In the genomic region with DNA sequence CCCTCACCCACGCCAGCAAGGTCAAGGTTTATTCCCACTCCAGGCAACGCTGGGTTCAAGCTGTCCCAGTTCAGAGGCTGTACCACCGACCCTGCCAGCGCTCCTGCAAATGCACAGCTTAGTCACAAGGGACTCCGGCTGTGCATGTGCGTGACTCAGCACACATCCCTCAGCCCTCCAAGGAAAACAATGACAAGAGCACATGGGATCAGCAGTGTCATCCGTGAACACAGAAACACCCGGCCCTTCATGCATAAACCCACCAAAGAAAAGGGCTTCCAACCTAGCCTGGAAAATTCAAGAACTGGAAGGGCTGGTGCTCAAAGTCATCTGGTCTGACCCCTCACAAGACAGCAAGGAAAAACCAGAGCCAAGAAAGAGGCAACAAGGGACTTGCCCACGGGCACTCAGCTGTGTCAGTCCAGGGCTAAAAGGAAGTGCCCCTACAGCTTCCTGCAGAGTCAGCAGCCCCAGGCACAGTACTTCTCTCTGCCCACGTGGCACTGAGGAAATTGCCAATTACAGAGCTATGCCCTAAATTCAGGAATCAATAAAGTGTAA, we compare ENCODE assay signal across 9 cellular contexts.
DNase-seq lines count a peak whose midpoint lies in the region; ATAC-seq lines count a peak whose summit lies in the region.
"Had no signal": no experiment of that assay in that cellular context is flagged by ENCODE, and none has a peak within 500 bp of the region (broad histone marks: within the 10 kb centered on the region; RNA-seq: fewer than 3 reads in every experiment).

No MANE protein-coding gene starts in this region.

- DNase-seq in ELR (ENCODE audit: low read depth) (peak; percentile 95), NCI-H748 (lab: John Stamatoyannopoulos, UW; ENCODE audit: unreplicated experiment) (peak; percentile 55), fibroblast of gingiva (ENCODE audit: low read depth) (peak; percentile 79), pons (ENCODE audit: low spot score) (peak; percentile 55), ureter (ENCODE audit: low spot score) (no peak), UCSD-AML1 (lab: John Stamatoyannopoulos, UW; ENCODE audit: unreplicated experiment) (no peak), NCI-H774 (lab: John Stamatoyannopoulos, UW) (no peak)
- DNase-seq: stimulated activated naive B cell treated with anti-CD40 and anti-IgM and Interleukin-4, amounts not matched to agents 10 μg/mL and 1 μg/mL and 100 μg/mL, for 72 hours had no signal

- no peak for ATAC-seq in HG02798 (IDR thresholded peaks at IDR 0.05; ENCODE audit: poor library complexity, unreplicated experiment)

Comparison
In these comparisons a context has a peak if more than half of its experiments do, and no peak if none do; other contexts are left out.
1. DNase-seq: peak in ELR (single experiment), NCI-H748 (single experiment), fibroblast of gingiva (single experiment) and pons (single experiment); none in ureter (single experiment), UCSD-AML1 (single experiment) and NCI-H774 (single experiment).